Comparison of ENCODE assay signal across 17 cellular contexts in genomic region chr13:112730157-112730671, GRCh38. TPM values are rescaled to one million over a fixed set of nuclear protein-coding genes. Genes with fewer than 3 reads are reported as not detected.
DNase-seq lines count a peak whose midpoint lies in the region; ATAC-seq and TF ChIP-seq lines count a peak whose summit lies in the region.
"Had no signal": no experiment of that assay in that cellular context is flagged by ENCODE, and none has a peak within 500 bp of the region (broad histone marks: within the 10 kb centered on the region; RNA-seq: fewer than 3 reads in every experiment).

No MANE protein-coding gene starts in this region.

- 50 to 74% (median 59%) methylated on average over 20 to 21 of the region's 21 CpGs for WGBS in heart left ventricle, 4 donors

- H3K4me1 ChIP-seq in heart left ventricle = peaks cover 2 to 84% (median 36%) of the 10 kb centered on the region in 12 donors
- peaks cover 18% of the 10 kb centered on the region for H3K4me1 ChIP-seq in stomach smooth muscle (ENCODE audit: control insufficient read depth, insufficient read depth, low read length)

- H3K27ac ChIP-seq in heart left ventricle = peak overlapping the region; percentile 65 to 95 (median 92)
- H3K27ac ChIP-seq in stomach smooth muscle (ENCODE audit: low read length) = peak overlapping the region; percentile 31
- H3K27ac ChIP-seq: coronary artery had no signal

- H3K27me3 ChIP-seq in heart left ventricle = no peaks in the 10 kb centered on the region
- no peaks in the 10 kb centered on the region for H3K27me3 ChIP-seq in stomach smooth muscle (ENCODE audit: control insufficient read depth in 1 of 2, insufficient read depth in 2 of 2, low read length in 2 of 2)
- H3K27me3 ChIP-seq: adrenal gland had no signal

- peak in 3 of 5 donors; percentile 65 to 89 (median 67) for DNase-seq in heart left ventricle
- no peak for DNase-seq in omental fat pad (ENCODE audit: low spot score)
- DNase-seq in left lobe of liver (ENCODE audit: low spot score) = no peak
- no peak for DNase-seq in HEK293T (ENCODE audit: extremely low spot score)
- DNase-seq in HUDEP-2 (lab: John Stamatoyannopoulos, UW; ENCODE audit: unreplicated experiment in 76 of 76) = no peak
- DNase-seq: activated CD4-positive, alpha-beta T cell treated with anti-CD3 and anti-CD28 coated beads, Interleukin-2, amount 50 U/mL, for 48 hours; mucosa of descending colon; NCI-H146; NCI-H2171; NCI-H524; T-helper 9 cell had no signal

- TF ChIP-seq CTCF in heart left ventricle (IDR thresholded peaks at IDR 0.05) (no peak), omental fat pad (IDR thresholded peaks at IDR 0.05) (no peak)

- H3K36me3 ChIP-seq in heart left ventricle (no peaks in the 10 kb centered on the region), stomach smooth muscle (ENCODE audit: control insufficient read depth in 2 of 2, insufficient read depth in 2 of 2, low read length in 2 of 2) (no peaks in the 10 kb centered on the region)
- H3K36me3 ChIP-seq: adrenal gland had no signal

- POLR2A ChIA-PET in HEK293T (lab: Yijun Ruan, JAX) = no interaction called here

- H3K4me3 Mint-ChIP-seq in activated T-helper 17 cell treated with anti-CD3 and anti-CD28 coated beads, Interleukin-2, amount 50 U/mL, for 72 hours = no peak overlapping the region

- intact Hi-C loops in heart left ventricle (cut with DNase I) = loop anchor here in 1 of 10 donors (1.0 kb wide), 1 partner anchor 36 kb away; no protein-coding TSS in a partner anchor

- H3K4me1 Mint-ChIP-seq in activated T-helper 17 cell treated with anti-CD3 and anti-CD28 coated beads, Interleukin-2, amount 50 U/mL, for 72 hours = peaks cover 11% of the 10 kb centered on the region

- CTCF ChIA-PET in HEK293T (lab: Yijun Ruan, JAX) = no interaction called here

- no peaks in the 10 kb centered on the region for H3K9me3 Mint-ChIP-seq in activated T-helper 17 cell treated with anti-CD3 and anti-CD28 coated beads, Interleukin-2, amount 50 U/mL, for 72 hours

- H3K36me3 Mint-ChIP-seq in activated T-helper 17 cell treated with anti-CD3 and anti-CD28 coated beads, Interleukin-2, amount 50 U/mL, for 72 hours (ENCODE audit: low read depth) = peaks cover 4% of the 10 kb centered on the region

- H3K27me3 Mint-ChIP-seq in activated T-helper 17 cell treated with anti-CD3 and anti-CD28 coated beads, Interleukin-2, amount 50 U/mL, for 72 hours = no peaks in the 10 kb centered on the region

- H3K9ac ChIP-seq in stomach smooth muscle (ENCODE audit: low read length in 2 of 2) = no peak overlapping the region

- TF ChIP-seq POLR2A in heart left ventricle (IDR thresholded peaks at IDR 0.05) = peak in 1 of 2 donors; percentile 49

- H3K9me3 ChIP-seq in heart left ventricle (no peaks in the 10 kb centered on the region), stomach smooth muscle (ENCODE audit: control insufficient read depth in 2 of 2, low read length in 2 of 2) (no peaks in the 10 kb centered on the region)
- H3K9me3 ChIP-seq: adrenal gland, mucosa of descending colon had no signal

- ATAC-seq in activated T-helper 17 cell treated with anti-CD3 and anti-CD28 coated beads, Interleukin-2, amount 50 U/mL, for 72 hours (replicated peaks) = no peak
- peak; percentile 69 to 80 (median 76) for ATAC-seq in heart left ventricle
- peak; percentile 55 for ATAC-seq in omental fat pad (ENCODE audit: low FRiP score)
- ATAC-seq in left lobe of liver = no peak
- ATAC-seq: HCT116, K562, mucosa of descending colon had no signal

- peak overlapping the region; percentile 58 for H3K27ac Mint-ChIP-seq in activated T-helper 17 cell treated with anti-CD3 and anti-CD28 coated beads, Interleukin-2, amount 50 U/mL, for 72 hours

- H3K4me3 ChIP-seq in heart left ventricle (no peak overlapping the region), stomach smooth muscle (ENCODE audit: low read length in 2 of 2) (no peak overlapping the region)
- H3K4me3 ChIP-seq: adrenal gland, coronary artery, K562, mucosa of descending colon had no signal

TF ChIP-seq in HEK293T, 16 proteins besides CTCF, POLR2A, EP300 and RAD21:
- no peak for TF ChIP-seq NFRKB (IDR thresholded peaks at IDR 0.05)

RNA-seq across cellular contexts. Expression of gene ATP11A, which starts 40.4 kb away (rescaled TPM):
- total RNA-seq in activated T-helper 17 cell treated with anti-CD3 and anti-CD28 coated beads, Interleukin-2, amount 50 U/mL, for 72 hours = 10 to 100 TPM; 39.7 to 48.6 TPM
- total RNA-seq in heart left ventricle (100 to 1,000 TPM in 5 of 9 donors, 10 to 100 TPM in 4; 51.4 to 146 (median 110) TPM), omental fat pad (10 to 100 TPM; 32.8 to 61.4 (median 45.7) TPM), left lobe of liver (36.0 TPM)
- polyA plus RNA-seq in heart left ventricle = 10 to 100 TPM; 20.5 to 91.2 TPM

Comparison
In these comparisons a context has a peak if more than half of its experiments do, and no peak if none do; other contexts are left out.
1. ATAC-seq: peak in heart left ventricle (4 of 4) and omental fat pad (single experiment); none in activated T-helper 17 cell treated with anti-CD3 and anti-CD28 coated beads, Interleukin-2, amount 50 U/mL, for 72 hours (single experiment) and left lobe of liver (single experiment).
2. DNase-seq: peak in heart left ventricle (3 of 5); none in omental fat pad (single experiment), left lobe of liver (single experiment), HEK293T (single experiment) and HUDEP-2 (0 of 76).